In genomic region chr5:123367739-123368138, GRCh38 we compare ENCODE assay signal across 8 cellular contexts. TPM values are rescaled to one million over a fixed set of nuclear protein-coding genes. Genes with fewer than 3 reads are reported as not detected.
A peak's percentile ranks its signal among the peaks of the same experiment; 100 is the strongest.
DNase-seq lines count a peak whose midpoint lies in the region; ATAC-seq, FAIRE-seq and TF ChIP-seq lines count a peak whose summit lies in the region.

No MANE protein-coding gene starts in this region.

- peaks cover 3 to 8% of the 10 kb centered on the region in 2 experiments; a peak in 2 of 4 replicates for H3K36me3 ChIP-seq in HCT116 (ENCODE audit: control insufficient read depth in 1 of 2, insufficient read depth in 2 of 2, low read length in 2 of 2)
- H3K36me3 ChIP-seq in effector memory CD4-positive, alpha-beta T cell (ENCODE audit: control insufficient read depth, insufficient read depth, low read length), result peaks cover 35% of the 10 kb centered on the region
- peaks cover 0 to 33% of the 10 kb centered on the region in 2 donors for H3K36me3 ChIP-seq in left lung

- H3K9me2 ChIP-seq in HCT116 (ENCODE audit: insufficient read depth), result no peaks in the 10 kb centered on the region

- no peak overlapping the region for H3K27ac ChIP-seq in HCT116 (ENCODE audit: low read depth, low read length)
- no peak overlapping the region for H3K27ac ChIP-seq in effector memory CD4-positive, alpha-beta T cell (ENCODE audit: insufficient read depth, low read length, poor library complexity, severe bottlenecking)
- no peak overlapping the region for H3K27ac ChIP-seq in left lung

- no peak overlapping the region for H3K4me2 ChIP-seq in HCT116 (ENCODE audit: low read length)

- no peaks in the 10 kb centered on the region for H3K79me2 ChIP-seq in HCT116 (ENCODE audit: insufficient read depth, low read length)

- peak; percentile 86 for FAIRE-seq in TTC549 (lab: Jason Lieb, UNC)

- no peak for TF ChIP-seq POLR2A in HCT116 (IDR thresholded peaks at IDR 0.05; ENCODE audit: borderline replicate concordance, extremely low read depth, insufficient read depth, insufficient read length)

- no TSS peak for BruUV-seq in HCT116 (replicated peaks; lab: Mats Ljungman, UMichigan)

- H3K27me3 ChIP-seq in HCT116 (ENCODE audit: insufficient read depth, low read length) (no peaks in the 10 kb centered on the region), left lung (no peaks in the 10 kb centered on the region)
- H3K27me3 ChIP-seq in effector memory CD4-positive, alpha-beta T cell (replicated peaks; ENCODE audit: control insufficient read depth, insufficient read depth, low read length, poor library complexity, severe bottlenecking), result no peaks in the 10 kb centered on the region

- H3K4me3 ChIP-seq in AG09309 (ENCODE audit: control insufficient read depth, low read depth, low read length) (no peak overlapping the region), HCT116 (replicated peaks in 1 of 2; ENCODE audit: low read depth in 1 of 2, low read length in 2 of 2) (no peak overlapping the region), left lung (no peak overlapping the region)
- H3K4me3 ChIP-seq in effector memory CD4-positive, alpha-beta T cell (ENCODE audit: insufficient read depth, low read depth, low read length, poor library complexity, severe bottlenecking), result no peak overlapping the region

- no peak overlapping the region for H3K9ac ChIP-seq in HCT116 (ENCODE audit: low read length)

- H3K9me3 ChIP-seq in HCT116 (ENCODE audit: control insufficient read depth in 1 of 2, insufficient read depth in 1 of 2, low read depth in 1 of 2, low read length in 2 of 2), result no peaks in the 10 kb centered on the region
- no peaks in the 10 kb centered on the region for H3K9me3 ChIP-seq in effector memory CD4-positive, alpha-beta T cell (ENCODE audit: control insufficient read depth, low read length)
- no peaks in the 10 kb centered on the region for H3K9me3 ChIP-seq in left lung

- ATAC-seq in HCT116 (no peak), HG03439 (IDR thresholded peaks at IDR 0.05; ENCODE audit: unreplicated experiment) (no peak), HG03095 (IDR thresholded peaks at IDR 0.05; ENCODE audit: unreplicated experiment) (no peak), left lung (no peak)

- H4K20me1 ChIP-seq in HCT116 (ENCODE audit: insufficient read depth), result no peaks in the 10 kb centered on the region

- POLR2A ChIA-PET in HCT116 (lab: Charles Lee), result no interaction called here

- RAD21 ChIA-PET in HCT116 (lab: Charles Lee; ENCODE audit: low non-redundant PET in 1 of 2, low total read pairs in 2 of 2, uncharacterized antibody in 2 of 2, unreplicated experiment in 2 of 2), result interaction anchor here in 1 of 2 experiments (1.5 kb wide), 1 partner anchor 851 kb away, joined by 5 read pairs; no protein-coding TSS in a partner anchor

- CTCF ChIA-PET in HCT116 (lab: Charles Lee), result interaction anchor here (0.6 to 2.1 kb wide), 3 partner anchors 22 to 852 kb away, joined by 3 to 11 read pairs (median 3); no protein-coding TSS in a partner anchor

- peak; percentile 1 for DNase-seq in AG09309 (ENCODE audit: low read depth)
- DNase-seq in HCT116 (ENCODE audit: low read depth, low spot score), result no peak
- DNase-seq in iris pigment epithelial cell (ENCODE audit: low read depth), result peak; percentile 12
- DNase-seq in effector memory CD4-positive, alpha-beta T cell, result no peak
- no peak for DNase-seq in left lung

- H3K4me1 ChIP-seq in HCT116 (ENCODE audit: control insufficient read depth in 1 of 2, insufficient read depth in 2 of 2, low read length in 2 of 2) (no peaks in the 10 kb centered on the region), left lung (no peaks in the 10 kb centered on the region)
- H3K4me1 ChIP-seq in effector memory CD4-positive, alpha-beta T cell (ENCODE audit: control insufficient read depth, insufficient read depth, low read length, poor library complexity, severe bottlenecking), result no peaks in the 10 kb centered on the region

- no peak overlapping the region for H2AFZ ChIP-seq in HCT116 (ENCODE audit: low read depth, low read length, poor library complexity, severe bottlenecking)

- TF ChIP-seq CTCF in AG09309 (IDR thresholded peaks at IDR 0.05; ENCODE audit: control insufficient read depth, insufficient read depth, low read depth, low read length, missing control alignments) (peak; percentile 17), HCT116 (IDR thresholded peaks at IDR 0.05 in 2 of 3, conservative IDR thresholded peaks at IDR 0.05 in 1 of 3; ENCODE audit: borderline replicate concordance in 1 of 3, insufficient read depth in 1 of 3, low read depth in 2 of 3, low read length in 2 of 3) (peak in 2 of 3 experiments; percentile 25 to 45; a peak in 3 of 6 replicates), left lung (IDR thresholded peaks at IDR 0.05) (no peak)

- intact Hi-C loops in HCT116 (cut with micrococcal nuclease) (loop anchor here (1.0 to 5.0 kb wide), 3 partner anchors 245 to 865 kb away; no protein-coding TSS in a partner anchor), left lung (cut with DNase I) (no loop called here)

- peak; percentile 47 for TF ChIP-seq RAD21 in HCT116 (IDR thresholded peaks at IDR 0.05; ENCODE audit: low read depth)

TF ChIP-seq in HCT116, 20 proteins besides CTCF, POLR2A, EP300 and RAD21:
- TF ChIP-seq SP1 (IDR thresholded peaks at IDR 0.05; ENCODE audit: low read depth) (no peak), CEBPB (IDR thresholded peaks at IDR 0.05; ENCODE audit: low read depth) (no peak), ELF1 (IDR thresholded peaks at IDR 0.05; ENCODE audit: borderline replicate concordance, low read depth) (no peak), JUND (IDR thresholded peaks at IDR 0.05) (no peak), ZNF274 (IDR thresholded peaks at IDR 0.05; ENCODE audit: low read depth, low read length) (no peak), ZFX (IDR thresholded peaks at IDR 0.05) (no peak), REST (IDR thresholded peaks at IDR 0.05; ENCODE audit: low read depth) (no peak), EGR1 (IDR thresholded peaks at IDR 0.05; ENCODE audit: low read depth) (no peak), ATF3 (IDR thresholded peaks at IDR 0.05) (no peak), EZH2phosphoT487 (IDR thresholded peaks at IDR 0.05; ENCODE audit: borderline replicate concordance) (no peak), MAX (IDR thresholded peaks at IDR 0.05) (no peak), YY1 (IDR thresholded peaks at IDR 0.05; ENCODE audit: extremely low read depth, insufficient replicate concordance, low read depth, low read length) (no peak), SIN3A (IDR thresholded peaks at IDR 0.05; ENCODE audit: low read depth) (no peak), EZH2 (IDR thresholded peaks at IDR 0.05) (no peak), ZBTB33 (IDR thresholded peaks at IDR 0.05; ENCODE audit: extremely low read depth, insufficient replicate concordance, low read length) (no peak), CBX3 (IDR thresholded peaks at IDR 0.05; ENCODE audit: low read depth) (no peak), POLR2AphosphoS5 (IDR thresholded peaks at IDR 0.05; ENCODE audit: low read depth, low read length) (no peak), FOSL1 (IDR thresholded peaks at IDR 0.05; ENCODE audit: low read depth) (no peak), SRF (IDR thresholded peaks at IDR 0.05; ENCODE audit: low read depth) (no peak)

RNA-seq across cellular contexts. Expression of gene CEP120, which starts 55.5 kb away (rescaled TPM):
- total RNA-seq in HCT116 (2021; ENCODE audit: unreplicated experiment), result 30.2 TPM
- 15.6 TPM in 2 replicates for polyA plus RNA-seq in HCT116 (2012)
- 10 to 100 TPM; 14.2 to 17.9 TPM for total RNA-seq in left lung

Comparison
In these comparisons a context has a peak if more than half of its experiments do, and no peak if none do; other contexts are left out.
1. DNase-seq: peak in AG09309 (single experiment) and iris pigment epithelial cell (single experiment); none in HCT116 (single experiment), effector memory CD4-positive, alpha-beta T cell (0 of 3) and left lung (0 of 2).
2. CTCF ChIP-seq: peak in AG09309 (single experiment) and HCT116 (2 of 3); none in left lung (0 of 2).